1 cellular context compared by ENCODE assay signal in genomic region chr4:152535903-152536544, GRCh38.
A peak's percentile ranks its signal among the peaks of the same experiment; 100 is the strongest.
TF ChIP-seq lines count a peak whose summit lies in the region.

FBXW7 (minus strand) TSS chr4:152536092; CDS start chr4:152411803, 124,289 bp downstream.

TF ChIP-seq in GM12878, 131 proteins besides CTCF, POLR2A, EP300 and RAD21 (continued from another document):
- TF ChIP-seq SRF (IDR thresholded peaks at IDR 0.05; ENCODE audit: low read depth in 2 of 2, low read length in 2 of 2) (peak; percentile 23 to 85; a peak in 2 of 4 replicates), PML (IDR thresholded peaks at IDR 0.05; ENCODE audit: low read length) (peak; percentile 67; the same call in 1 of the 2 replicates), STAT1 (conservative IDR thresholded peaks at IDR 0.05) (peak; percentile 87; the same call in 1 of the 2 replicates), TCF7 (IDR thresholded peaks at IDR 0.05; ENCODE audit: borderline replicate concordance) (no peak), ESRRA (IDR thresholded peaks at IDR 0.05; ENCODE audit: low read length) (peak; percentile 66; the same call in 1 of the 2 replicates)
TF ChIP-seq in GM12878: peak in this region for 61.
